In the genomic region with DNA sequence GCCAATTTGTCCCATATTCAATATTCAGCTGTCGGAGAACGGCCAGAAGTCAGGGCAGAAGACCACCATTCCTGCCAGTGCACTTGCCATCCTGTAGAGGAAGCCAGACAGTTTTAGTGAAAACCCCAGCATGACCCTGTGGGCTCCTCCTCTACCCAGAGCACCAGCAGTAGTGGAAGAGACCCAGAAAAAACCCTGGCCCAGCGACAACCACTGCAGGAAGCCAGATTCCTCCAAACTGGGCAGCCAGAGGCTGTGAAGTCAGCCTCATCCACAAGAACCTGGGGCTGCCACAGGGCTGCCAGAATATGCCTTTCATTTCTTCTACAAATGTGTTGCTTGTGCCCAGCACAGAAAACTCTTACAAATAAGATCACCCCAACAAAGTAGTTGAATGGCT, we compare ENCODE assay signal across 1 cellular context.
TF ChIP-seq lines count a peak whose summit lies in the region.

No MANE protein-coding gene starts in this region.

TF ChIP-seq in HepG2, 621 proteins besides CTCF, POLR2A, EP300 and RAD21:
- TF ChIP-seq, protein P1, sequence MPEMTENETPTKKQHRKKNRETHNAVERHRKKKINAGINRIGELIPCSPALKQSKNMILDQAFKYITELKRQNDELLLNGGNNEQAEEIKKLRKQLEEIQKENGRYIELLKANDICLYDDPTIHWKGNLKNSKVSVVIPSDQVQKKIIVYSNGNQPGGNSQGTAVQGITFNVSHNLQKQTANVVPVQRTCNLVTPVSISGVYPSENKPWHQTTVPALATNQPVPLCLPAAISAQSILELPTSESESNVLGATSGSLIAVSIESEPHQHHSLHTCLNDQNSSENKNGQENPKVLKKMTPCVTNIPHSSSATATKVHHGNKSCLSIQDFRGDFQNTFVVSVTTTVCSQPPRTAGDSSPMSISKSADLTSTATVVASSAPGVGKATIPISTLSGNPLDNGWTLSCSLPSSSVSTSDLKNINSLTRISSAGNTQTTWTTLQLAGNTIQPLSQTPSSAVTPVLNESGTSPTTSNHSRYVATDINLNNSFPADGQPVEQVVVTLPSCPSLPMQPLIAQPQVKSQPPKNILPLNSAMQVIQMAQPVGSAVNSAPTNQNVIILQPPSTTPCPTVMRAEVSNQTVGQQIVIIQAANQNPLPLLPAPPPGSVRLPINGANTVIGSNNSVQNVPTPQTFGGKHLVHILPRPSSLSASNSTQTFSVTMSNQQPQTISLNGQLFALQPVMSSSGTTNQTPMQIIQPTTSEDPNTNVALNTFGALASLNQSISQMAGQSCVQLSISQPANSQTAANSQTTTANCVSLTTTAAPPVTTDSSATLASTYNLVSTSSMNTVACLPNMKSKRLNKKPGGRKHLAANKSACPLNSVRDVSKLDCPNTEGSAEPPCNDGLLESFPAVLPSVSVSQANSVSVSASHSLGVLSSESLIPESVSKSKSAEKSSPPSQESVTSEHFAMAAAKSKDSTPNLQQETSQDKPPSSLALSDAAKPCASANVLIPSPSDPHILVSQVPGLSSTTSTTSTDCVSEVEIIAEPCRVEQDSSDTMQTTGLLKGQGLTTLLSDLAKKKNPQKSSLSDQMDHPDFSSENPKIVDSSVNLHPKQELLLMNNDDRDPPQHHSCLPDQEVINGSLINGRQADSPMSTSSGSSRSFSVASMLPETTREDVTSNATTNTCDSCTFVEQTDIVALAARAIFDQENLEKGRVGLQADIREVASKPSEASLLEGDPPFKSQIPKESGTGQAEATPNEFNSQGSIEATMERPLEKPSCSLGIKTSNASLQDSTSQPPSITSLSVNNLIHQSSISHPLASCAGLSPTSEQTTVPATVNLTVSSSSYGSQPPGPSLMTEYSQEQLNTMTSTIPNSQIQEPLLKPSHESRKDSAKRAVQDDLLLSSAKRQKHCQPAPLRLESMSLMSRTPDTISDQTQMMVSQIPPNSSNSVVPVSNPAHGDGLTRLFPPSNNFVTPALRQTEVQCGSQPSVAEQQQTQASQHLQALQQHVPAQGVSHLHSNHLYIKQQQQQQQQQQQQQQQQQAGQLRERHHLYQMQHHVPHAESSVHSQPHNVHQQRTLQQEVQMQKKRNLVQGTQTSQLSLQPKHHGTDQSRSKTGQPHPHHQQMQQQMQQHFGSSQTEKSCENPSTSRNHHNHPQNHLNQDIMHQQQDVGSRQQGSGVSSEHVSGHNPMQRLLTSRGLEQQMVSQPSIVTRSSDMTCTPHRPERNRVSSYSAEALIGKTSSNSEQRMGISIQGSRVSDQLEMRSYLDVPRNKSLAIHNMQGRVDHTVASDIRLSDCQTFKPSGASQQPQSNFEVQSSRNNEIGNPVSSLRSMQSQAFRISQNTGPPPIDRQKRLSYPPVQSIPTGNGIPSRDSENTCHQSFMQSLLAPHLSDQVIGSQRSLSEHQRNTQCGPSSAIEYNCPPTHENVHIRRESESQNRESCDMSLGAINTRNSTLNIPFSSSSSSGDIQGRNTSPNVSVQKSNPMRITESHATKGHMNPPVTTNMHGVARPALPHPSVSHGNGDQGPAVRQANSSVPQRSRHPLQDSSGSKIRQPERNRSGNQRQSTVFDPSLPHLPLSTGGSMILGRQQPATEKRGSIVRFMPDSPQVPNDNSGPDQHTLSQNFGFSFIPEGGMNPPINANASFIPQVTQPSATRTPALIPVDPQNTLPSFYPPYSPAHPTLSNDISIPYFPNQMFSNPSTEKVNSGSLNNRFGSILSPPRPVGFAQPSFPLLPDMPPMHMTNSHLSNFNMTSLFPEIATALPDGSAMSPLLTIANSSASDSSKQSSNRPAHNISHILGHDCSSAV (CRISPR knock-in tag; IDR thresholded peaks at IDR 0.05; ENCODE audit: borderline replicate concordance): no peak
- TF ChIP-seq NBN (conservative IDR thresholded peaks at IDR 0.05): no peak
TF ChIP-seq in HepG2: peak in this region for 0.
